In genomic region chr18:49560277-49561126, GRCh38 we compare ENCODE assay signal across 8 cellular contexts. TPM values are rescaled to one million over a fixed set of nuclear protein-coding genes. Genes with fewer than 3 reads are reported as not detected.
DNase-seq lines count a peak whose midpoint lies in the region; ATAC-seq and TF ChIP-seq lines count a peak whose summit lies in the region.

No MANE protein-coding gene starts in this region.

- no peaks in the 10 kb centered on the region for H4K20me1 ChIP-seq in osteoblast (ENCODE audit: insufficient read depth, low read length)

- no peaks in the 10 kb centered on the region for H3K36me3 ChIP-seq in esophagus muscularis mucosa
- H3K36me3 ChIP-seq in osteoblast (ENCODE audit: insufficient read depth, low read length), result no peaks in the 10 kb centered on the region

- peak overlapping the region; percentile 92 for H3K4me2 ChIP-seq in osteoblast (ENCODE audit: insufficient read depth, low read length)

- 8% methylated on average over 13 of the region's 40 CpGs for WGBS in esophagus muscularis mucosa

- TF ChIP-seq EP300 in esophagus muscularis mucosa (IDR thresholded peaks at IDR 0.05), result no peak

- peaks cover 25 to 30% (median 29%) of the 10 kb centered on the region in 4 donors for H3K4me1 ChIP-seq in esophagus muscularis mucosa
- H3K4me1 ChIP-seq in osteoblast (ENCODE audit: insufficient read depth, low read length), result peaks cover 19% of the 10 kb centered on the region

- intact Hi-C loops in esophagus muscularis mucosa (cut with DNase I), result no loop called here

- H3K27ac ChIP-seq in esophagus muscularis mucosa (replicated peaks in 1 of 4) (no peak overlapping the region), osteoblast (ENCODE audit: low read depth, low read length) (no peak overlapping the region)

- no peak for TF ChIP-seq CTCF in esophagus muscularis mucosa (IDR thresholded peaks at IDR 0.05)
- TF ChIP-seq CTCF in osteoblast (IDR thresholded peaks at IDR 0.05; ENCODE audit: extremely low read depth, low read depth, low read length), result no peak

- no peaks in the 10 kb centered on the region for H3K9me3 ChIP-seq in esophagus muscularis mucosa
- H3K9me3 ChIP-seq in osteoblast (ENCODE audit: low read depth, low read length), result no peaks in the 10 kb centered on the region

- ATAC-seq in GM19397 (IDR thresholded peaks at IDR 0.05; ENCODE audit: unreplicated experiment) (no peak), GM18858 (IDR thresholded peaks at IDR 0.05; ENCODE audit: unreplicated experiment) (no peak), HG03432 (IDR thresholded peaks at IDR 0.05; ENCODE audit: unreplicated experiment) (no peak)

- H3K27me3 ChIP-seq in esophagus muscularis mucosa, result peaks cover 4 to 66% (median 16%) of the 10 kb centered on the region in 4 donors
- H3K27me3 ChIP-seq in osteoblast (ENCODE audit: insufficient read depth, low read length), result peaks cover 37% of the 10 kb centered on the region

- peak; percentile 46 for DNase-seq in NCI-H2029 (lab: John Stamatoyannopoulos, UW)
- no peak for DNase-seq in NCI-H2029 treated with DMSO at 0.1 percent for 48 hours (lab: John Stamatoyannopoulos, UW)
- DNase-seq in esophagus muscularis mucosa (ENCODE audit: extremely low spot score), result no peak
- DNase-seq in osteoblast (ENCODE audit: insufficient read length, low spot score, missing footprints), result peak; percentile 65

- peak overlapping the region; percentile 88 for H2AFZ ChIP-seq in osteoblast (ENCODE audit: low read length)

- peak overlapping the region; percentile 43 to 57 (median 46) for H3K4me3 ChIP-seq in esophagus muscularis mucosa
- peak overlapping the region; percentile 66 for H3K4me3 ChIP-seq in osteoblast (ENCODE audit: insufficient read depth, low read length)

- TF ChIP-seq POLR2A in esophagus muscularis mucosa (IDR thresholded peaks at IDR 0.05; ENCODE audit: low read depth), result no peak

- H3K79me2 ChIP-seq in osteoblast (ENCODE audit: insufficient read depth, low read length), result no peaks in the 10 kb centered on the region

TF ChIP-seq in PFSK-1, 5 proteins besides CTCF, POLR2A, EP300 and RAD21:
- TF ChIP-seq SIN3A (IDR thresholded peaks at IDR 0.05; ENCODE audit: borderline replicate concordance, insufficient read depth, low read length) (0 out of 2 replicates have a peak, but pooled peaks have one; percentile 24), TAF1 (IDR thresholded peaks at IDR 0.05; ENCODE audit: borderline replicate concordance, insufficient read depth, low read length) (no peak)

RNA-seq across cellular contexts. Expression of gene LIPG, which starts 1.4 kb away (rescaled TPM):
- polyA plus RNA-seq in PFSK-1 (2012; ENCODE audit: insufficient read length, low read depth), result 18.1 TPM
- total RNA-seq in esophagus muscularis mucosa, result 10 to 100 TPM in 1 of 4 donors, 1 to 10 TPM in 1, under 1 TPM in 1, not detected in 1; 0.06 to 11.9 (median 1.3) TPM
- total RNA-seq in osteoblast, result 2.2 and 3.5 TPM in 2 replicates

Comparison
In these comparisons a context has a peak if more than half of its experiments do, and no peak if none do; other contexts are left out.
1. DNase-seq: peak in NCI-H2029 (single experiment) and osteoblast (single experiment); none in NCI-H2029 treated with DMSO at 0.1 percent for 48 hours (single experiment) and esophagus muscularis mucosa (single experiment).